Comparison of ENCODE assay signal across 1 cellular context in the genomic region with DNA sequence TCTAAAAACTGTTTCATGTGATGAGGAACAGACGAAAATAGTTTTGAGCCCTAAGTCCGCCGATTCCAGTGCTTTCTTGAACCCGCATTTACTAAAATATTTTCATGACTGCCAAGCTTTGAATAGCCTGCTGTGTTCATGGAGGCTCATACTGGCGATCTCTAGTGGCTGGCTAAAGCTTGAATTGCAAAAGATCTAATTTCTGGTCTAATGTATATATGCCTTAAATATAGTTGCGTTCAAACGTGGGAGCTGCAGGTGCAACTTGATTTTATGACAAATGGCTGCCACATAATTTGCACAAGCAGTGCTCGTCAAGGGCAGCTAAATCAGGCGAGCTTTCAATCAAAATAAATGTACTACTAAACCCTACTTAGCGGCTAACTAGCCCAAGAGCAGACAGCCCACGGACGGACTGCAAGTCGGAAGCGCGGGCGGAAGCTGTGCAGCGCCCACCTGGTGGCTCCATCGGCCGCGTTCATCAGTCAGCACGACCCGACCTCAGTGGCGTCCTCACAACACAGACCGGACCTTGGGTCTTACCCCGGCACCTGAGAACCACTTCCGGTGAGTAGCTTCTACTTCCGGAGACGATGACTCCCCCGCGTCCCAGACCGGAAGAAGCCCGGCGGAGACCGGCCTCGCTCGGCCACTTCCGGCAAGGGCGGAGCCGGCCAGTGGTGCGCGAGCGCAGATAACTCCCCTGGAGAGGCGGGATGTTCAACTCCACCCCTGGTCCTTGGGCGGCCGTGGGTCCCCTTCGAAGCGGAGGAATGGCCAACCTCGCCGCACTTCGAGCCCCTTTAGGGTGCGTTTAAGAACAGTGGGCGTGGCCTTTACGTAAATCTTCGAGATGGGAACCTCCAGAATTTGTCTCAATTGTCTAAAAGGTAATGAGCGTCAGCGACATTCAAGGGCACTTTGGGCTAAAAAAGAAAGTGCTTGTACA.
TF ChIP-seq lines count a peak whose summit lies in the region.

No MANE protein-coding gene starts in this region.

TF ChIP-seq in K562, 482 proteins besides CTCF, POLR2A, EP300 and RAD21 (continued from another document and continues in another):
- TF ChIP-seq ZNF165 (CRISPR knock-in tag; IDR thresholded peaks at IDR 0.05; ENCODE audit: borderline replicate concordance) = no peak
- TF ChIP-seq ZNF274 (IDR thresholded peaks at IDR 0.05; ENCODE audit: borderline replicate concordance, low read depth, low read length) = no peak
- TF ChIP-seq CAMTA2 (CRISPR knock-in tag; conservative IDR thresholded peaks at IDR 0.05) = peak; percentile 93
- peak; percentile 91 to 96 for TF ChIP-seq ETV6 (IDR thresholded peaks at IDR 0.05; ENCODE audit: borderline replicate concordance in 1 of 2, low read depth in 2 of 2, low read length in 1 of 2)
- TF ChIP-seq ETV6 (CRISPR knock-in tag; IDR thresholded peaks at IDR 0.05; ENCODE audit: borderline replicate concordance) = no peak
- TF ChIP-seq ZFP36 (IDR thresholded peaks at IDR 0.05; ENCODE audit: low read depth, low read length, partially characterized antibody) = no peak
- no peak for TF ChIP-seq CEBPB (tag; IDR thresholded peaks at IDR 0.05)
- TF ChIP-seq SRSF7 (optimal IDR thresholded peaks at IDR 0.05; ENCODE audit: low read depth, low read length) = no peak
- TF ChIP-seq, protein P1, sequence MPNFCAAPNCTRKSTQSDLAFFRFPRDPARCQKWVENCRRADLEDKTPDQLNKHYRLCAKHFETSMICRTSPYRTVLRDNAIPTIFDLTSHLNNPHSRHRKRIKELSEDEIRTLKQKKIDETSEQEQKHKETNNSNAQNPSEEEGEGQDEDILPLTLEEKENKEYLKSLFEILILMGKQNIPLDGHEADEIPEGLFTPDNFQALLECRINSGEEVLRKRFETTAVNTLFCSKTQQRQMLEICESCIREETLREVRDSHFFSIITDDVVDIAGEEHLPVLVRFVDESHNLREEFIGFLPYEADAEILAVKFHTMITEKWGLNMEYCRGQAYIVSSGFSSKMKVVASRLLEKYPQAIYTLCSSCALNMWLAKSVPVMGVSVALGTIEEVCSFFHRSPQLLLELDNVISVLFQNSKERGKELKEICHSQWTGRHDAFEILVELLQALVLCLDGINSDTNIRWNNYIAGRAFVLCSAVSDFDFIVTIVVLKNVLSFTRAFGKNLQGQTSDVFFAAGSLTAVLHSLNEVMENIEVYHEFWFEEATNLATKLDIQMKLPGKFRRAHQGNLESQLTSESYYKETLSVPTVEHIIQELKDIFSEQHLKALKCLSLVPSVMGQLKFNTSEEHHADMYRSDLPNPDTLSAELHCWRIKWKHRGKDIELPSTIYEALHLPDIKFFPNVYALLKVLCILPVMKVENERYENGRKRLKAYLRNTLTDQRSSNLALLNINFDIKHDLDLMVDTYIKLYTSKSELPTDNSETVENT (CRISPR knock-in tag; IDR thresholded peaks at IDR 0.05) = peak; percentile 65; the same call in 1 of the 2 replicates
- TF ChIP-seq, protein P2, sequence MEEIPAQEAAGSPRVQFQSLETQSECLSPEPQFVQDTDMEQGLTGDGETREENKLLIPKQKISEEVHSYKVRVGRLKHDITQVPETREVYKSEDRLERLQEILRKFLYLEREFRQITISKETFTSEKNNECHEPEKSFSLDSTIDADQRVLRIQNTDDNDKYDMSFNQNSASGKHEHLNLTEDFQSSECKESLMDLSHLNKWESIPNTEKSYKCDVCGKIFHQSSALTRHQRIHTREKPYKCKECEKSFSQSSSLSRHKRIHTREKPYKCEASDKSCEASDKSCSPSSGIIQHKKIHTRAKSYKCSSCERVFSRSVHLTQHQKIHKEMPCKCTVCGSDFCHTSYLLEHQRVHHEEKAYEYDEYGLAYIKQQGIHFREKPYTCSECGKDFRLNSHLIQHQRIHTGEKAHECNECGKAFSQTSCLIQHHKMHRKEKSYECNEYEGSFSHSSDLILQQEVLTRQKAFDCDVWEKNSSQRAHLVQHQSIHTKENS (CRISPR knock-in tag; IDR thresholded peaks at IDR 0.05) = no peak
- peak; percentile 99 for TF ChIP-seq ELF1 (tag; IDR thresholded peaks at IDR 0.05)
- TF ChIP-seq, protein P3, sequence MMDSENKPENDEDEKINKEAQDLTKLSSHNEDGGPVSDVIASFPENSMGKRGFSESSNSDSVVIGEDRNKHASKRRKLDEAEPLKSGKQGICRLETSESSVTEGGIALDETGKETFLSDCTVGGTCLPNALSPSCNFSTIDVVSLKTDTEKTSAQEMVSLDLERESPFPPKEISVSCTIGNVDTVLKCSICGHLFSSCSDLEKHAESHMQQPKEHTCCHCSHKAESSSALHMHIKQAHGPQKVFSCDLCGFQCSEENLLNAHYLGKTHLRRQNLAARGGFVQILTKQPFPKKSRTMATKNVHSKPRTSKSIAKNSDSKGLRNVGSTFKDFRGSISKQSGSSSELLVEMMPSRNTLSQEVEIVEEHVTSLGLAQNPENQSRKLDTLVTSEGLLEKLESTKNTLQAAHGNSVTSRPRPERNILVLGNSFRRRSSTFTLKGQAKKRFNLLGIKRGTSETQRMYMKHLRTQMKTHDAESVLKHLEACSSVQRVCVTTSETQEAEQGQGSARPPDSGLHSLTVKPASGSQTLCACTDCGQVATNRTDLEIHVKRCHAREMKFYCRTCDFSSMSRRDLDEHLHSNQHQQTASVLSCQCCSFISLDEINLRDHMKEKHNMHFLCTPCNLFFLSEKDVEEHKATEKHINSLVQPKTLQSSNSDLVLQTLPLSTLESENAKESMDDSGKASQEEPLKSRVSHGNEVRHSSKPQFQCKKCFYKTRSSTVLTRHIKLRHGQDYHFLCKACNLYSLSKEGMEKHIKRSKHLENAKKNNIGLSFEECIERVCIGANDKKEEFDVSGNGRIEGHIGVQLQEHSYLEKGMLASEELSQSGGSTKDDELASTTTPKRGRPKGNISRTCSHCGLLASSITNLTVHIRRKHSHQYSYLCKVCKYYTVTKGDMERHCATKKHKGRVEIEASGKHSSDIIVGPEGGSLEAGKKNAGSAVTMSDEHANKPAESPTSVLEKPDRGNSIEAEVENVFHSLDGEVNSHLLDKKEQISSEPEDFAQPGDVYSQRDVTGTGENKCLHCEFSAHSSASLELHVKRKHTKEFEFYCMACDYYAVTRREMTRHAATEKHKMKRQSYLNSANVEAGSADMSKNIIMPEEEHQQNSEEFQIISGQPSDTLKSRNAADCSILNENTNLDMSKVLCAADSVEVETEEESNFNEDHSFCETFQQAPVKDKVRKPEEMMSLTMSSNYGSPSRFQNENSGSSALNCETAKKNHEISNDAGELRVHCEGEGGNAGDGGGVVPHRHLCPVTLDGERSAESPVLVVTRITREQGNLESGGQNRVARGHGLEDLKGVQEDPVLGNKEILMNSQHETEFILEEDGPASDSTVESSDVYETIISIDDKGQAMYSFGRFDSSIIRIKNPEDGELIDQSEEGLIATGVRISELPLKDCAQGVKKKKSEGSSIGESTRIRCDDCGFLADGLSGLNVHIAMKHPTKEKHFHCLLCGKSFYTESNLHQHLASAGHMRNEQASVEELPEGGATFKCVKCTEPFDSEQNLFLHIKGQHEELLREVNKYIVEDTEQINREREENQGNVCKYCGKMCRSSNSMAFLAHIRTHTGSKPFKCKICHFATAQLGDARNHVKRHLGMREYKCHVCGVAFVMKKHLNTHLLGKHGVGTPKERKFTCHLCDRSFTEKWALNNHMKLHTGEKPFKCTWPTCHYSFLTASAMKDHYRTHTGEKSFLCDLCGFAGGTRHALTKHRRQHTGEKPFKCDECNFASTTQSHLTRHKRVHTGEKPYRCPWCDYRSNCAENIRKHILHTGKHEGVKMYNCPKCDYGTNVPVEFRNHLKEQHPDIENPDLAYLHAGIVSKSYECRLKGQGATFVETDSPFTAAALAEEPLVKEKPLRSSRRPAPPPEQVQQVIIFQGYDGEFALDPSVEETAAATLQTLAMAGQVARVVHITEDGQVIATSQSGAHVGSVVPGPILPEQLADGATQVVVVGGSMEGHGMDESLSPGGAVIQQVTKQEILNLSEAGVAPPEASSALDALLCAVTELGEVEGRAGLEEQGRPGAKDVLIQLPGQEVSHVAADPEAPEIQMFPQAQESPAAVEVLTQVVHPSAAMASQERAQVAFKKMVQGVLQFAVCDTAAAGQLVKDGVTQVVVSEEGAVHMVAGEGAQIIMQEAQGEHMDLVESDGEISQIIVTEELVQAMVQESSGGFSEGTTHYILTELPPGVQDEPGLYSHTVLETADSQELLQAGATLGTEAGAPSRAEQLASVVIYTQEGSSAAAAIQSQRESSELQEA (IDR thresholded peaks at IDR 0.05; ENCODE audit: low read depth) = no peak
- TF ChIP-seq FOXP1 (CRISPR knock-in tag; IDR thresholded peaks at IDR 0.05) = no peak
- TF ChIP-seq NFE2L1 (tag; IDR thresholded peaks at IDR 0.05; ENCODE audit: borderline replicate concordance, low read depth) = no peak
- TF ChIP-seq, protein P4, sequence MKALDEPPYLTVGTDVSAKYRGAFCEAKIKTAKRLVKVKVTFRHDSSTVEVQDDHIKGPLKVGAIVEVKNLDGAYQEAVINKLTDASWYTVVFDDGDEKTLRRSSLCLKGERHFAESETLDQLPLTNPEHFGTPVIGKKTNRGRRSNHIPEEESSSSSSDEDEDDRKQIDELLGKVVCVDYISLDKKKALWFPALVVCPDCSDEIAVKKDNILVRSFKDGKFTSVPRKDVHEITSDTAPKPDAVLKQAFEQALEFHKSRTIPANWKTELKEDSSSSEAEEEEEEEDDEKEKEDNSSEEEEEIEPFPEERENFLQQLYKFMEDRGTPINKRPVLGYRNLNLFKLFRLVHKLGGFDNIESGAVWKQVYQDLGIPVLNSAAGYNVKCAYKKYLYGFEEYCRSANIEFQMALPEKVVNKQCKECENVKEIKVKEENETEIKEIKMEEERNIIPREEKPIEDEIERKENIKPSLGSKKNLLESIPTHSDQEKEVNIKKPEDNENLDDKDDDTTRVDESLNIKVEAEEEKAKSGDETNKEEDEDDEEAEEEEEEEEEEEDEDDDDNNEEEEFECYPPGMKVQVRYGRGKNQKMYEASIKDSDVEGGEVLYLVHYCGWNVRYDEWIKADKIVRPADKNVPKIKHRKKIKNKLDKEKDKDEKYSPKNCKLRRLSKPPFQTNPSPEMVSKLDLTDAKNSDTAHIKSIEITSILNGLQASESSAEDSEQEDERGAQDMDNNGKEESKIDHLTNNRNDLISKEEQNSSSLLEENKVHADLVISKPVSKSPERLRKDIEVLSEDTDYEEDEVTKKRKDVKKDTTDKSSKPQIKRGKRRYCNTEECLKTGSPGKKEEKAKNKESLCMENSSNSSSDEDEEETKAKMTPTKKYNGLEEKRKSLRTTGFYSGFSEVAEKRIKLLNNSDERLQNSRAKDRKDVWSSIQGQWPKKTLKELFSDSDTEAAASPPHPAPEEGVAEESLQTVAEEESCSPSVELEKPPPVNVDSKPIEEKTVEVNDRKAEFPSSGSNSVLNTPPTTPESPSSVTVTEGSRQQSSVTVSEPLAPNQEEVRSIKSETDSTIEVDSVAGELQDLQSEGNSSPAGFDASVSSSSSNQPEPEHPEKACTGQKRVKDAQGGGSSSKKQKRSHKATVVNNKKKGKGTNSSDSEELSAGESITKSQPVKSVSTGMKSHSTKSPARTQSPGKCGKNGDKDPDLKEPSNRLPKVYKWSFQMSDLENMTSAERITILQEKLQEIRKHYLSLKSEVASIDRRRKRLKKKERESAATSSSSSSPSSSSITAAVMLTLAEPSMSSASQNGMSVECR (CRISPR knock-in tag; IDR thresholded peaks at IDR 0.05) = peak; percentile 53; the same call in 1 of the 2 replicates
- TF ChIP-seq, protein P5, sequence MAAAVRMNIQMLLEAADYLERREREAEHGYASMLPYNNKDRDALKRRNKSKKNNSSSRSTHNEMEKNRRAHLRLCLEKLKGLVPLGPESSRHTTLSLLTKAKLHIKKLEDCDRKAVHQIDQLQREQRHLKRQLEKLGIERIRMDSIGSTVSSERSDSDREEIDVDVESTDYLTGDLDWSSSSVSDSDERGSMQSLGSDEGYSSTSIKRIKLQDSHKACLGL (CRISPR knock-in tag; IDR thresholded peaks at IDR 0.05; ENCODE audit: borderline replicate concordance, poor library complexity, severe bottlenecking) = no peak
- peak in 1 of 2 experiments; percentile 56; a peak in 1 of 3 replicates for TF ChIP-seq CBX3 (IDR thresholded peaks at IDR 0.05; ENCODE audit: borderline replicate concordance in 1 of 2, low read length in 2 of 2)
- TF ChIP-seq ZNF12 (CRISPR knock-in tag; IDR thresholded peaks at IDR 0.05) = no peak
- TF ChIP-seq TEAD1 (CRISPR knock-in tag; IDR thresholded peaks at IDR 0.05) = 0 out of 4 replicates have a peak, but pooled peaks of 1 of the 2 experiments have one; percentile 3
- no peak for TF ChIP-seq RBM15 (IDR thresholded peaks at IDR 0.05; ENCODE audit: insufficient read depth, low read length)
- TF ChIP-seq, protein P6, sequence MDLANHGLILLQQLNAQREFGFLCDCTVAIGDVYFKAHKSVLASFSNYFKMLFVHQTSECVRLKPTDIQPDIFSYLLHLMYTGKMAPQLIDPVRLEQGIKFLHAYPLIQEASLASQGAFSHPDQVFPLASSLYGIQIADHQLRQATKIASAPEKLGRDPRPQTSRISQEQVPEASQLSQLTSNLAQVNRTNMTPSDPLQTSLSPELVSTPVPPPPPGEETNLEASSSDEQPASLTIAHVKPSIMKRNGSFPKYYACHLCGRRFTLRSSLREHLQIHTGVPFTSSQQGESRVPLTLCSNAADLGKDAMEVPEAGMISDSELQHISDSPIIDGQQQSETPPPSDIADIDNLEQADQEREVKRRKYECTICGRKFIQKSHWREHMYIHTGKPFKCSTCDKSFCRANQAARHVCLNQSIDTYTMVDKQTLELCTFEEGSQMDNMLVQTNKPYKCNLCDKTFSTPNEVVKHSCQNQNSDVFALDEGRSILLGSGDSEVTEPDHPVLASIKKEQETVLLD (IDR thresholded peaks at IDR 0.05) = no peak
- peak; percentile 66; the same call in 1 of the 2 replicates for TF ChIP-seq PHF8 (IDR thresholded peaks at IDR 0.05; ENCODE audit: borderline replicate concordance, low read length)
- TF ChIP-seq, protein P7, sequence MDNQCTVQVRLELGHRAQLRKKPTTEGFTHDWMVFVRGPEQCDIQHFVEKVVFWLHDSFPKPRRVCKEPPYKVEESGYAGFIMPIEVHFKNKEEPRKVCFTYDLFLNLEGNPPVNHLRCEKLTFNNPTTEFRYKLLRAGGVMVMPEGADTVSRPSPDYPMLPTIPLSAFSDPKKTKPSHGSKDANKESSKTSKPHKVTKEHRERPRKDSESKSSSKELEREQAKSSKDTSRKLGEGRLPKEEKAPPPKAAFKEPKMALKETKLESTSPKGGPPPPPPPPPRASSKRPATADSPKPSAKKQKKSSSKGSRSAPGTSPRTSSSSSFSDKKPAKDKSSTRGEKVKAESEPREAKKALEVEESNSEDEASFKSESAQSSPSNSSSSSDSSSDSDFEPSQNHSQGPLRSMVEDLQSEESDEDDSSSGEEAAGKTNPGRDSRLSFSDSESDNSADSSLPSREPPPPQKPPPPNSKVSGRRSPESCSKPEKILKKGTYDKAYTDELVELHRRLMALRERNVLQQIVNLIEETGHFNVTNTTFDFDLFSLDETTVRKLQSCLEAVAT (IDR thresholded peaks at IDR 0.05) = peak; percentile 54 to 62; a peak in 2 of 4 replicates
- TF ChIP-seq, protein P8, sequence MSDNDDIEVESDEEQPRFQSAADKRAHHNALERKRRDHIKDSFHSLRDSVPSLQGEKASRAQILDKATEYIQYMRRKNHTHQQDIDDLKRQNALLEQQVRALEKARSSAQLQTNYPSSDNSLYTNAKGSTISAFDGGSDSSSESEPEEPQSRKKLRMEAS (CRISPR knock-in tag; IDR thresholded peaks at IDR 0.05) = peak; percentile 74
- TF ChIP-seq KDM4B (IDR thresholded peaks at IDR 0.05; ENCODE audit: borderline replicate concordance in 2 of 2, low read depth in 1 of 2) = peak in 1 of 2 experiments; percentile 96; a peak in 2 of 4 replicates
- TF ChIP-seq, protein P9, sequence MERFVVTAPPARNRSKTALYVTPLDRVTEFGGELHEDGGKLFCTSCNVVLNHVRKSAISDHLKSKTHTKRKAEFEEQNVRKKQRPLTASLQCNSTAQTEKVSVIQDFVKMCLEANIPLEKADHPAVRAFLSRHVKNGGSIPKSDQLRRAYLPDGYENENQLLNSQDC (CRISPR knock-in tag; IDR thresholded peaks at IDR 0.05) = peak; percentile 77
- TF ChIP-seq BMI1 (IDR thresholded peaks at IDR 0.05; ENCODE audit: low read length) = no peak
- no peak for TF ChIP-seq MTA2 (IDR thresholded peaks at IDR 0.05; ENCODE audit: low read depth)
- TF ChIP-seq CBFB (CRISPR knock-in tag; IDR thresholded peaks at IDR 0.05) = 0 out of 2 replicates have a peak, but pooled peaks have one; percentile 75
- TF ChIP-seq DACH1 (IDR thresholded peaks at IDR 0.05; ENCODE audit: partially characterized antibody) = no peak
- no peak for TF ChIP-seq BDP1 (IDR thresholded peaks at IDR 0.05; ENCODE audit: insufficient read depth, insufficient read length)
